ENCODE assay signal across 1 cellular context in the genomic region with DNA sequence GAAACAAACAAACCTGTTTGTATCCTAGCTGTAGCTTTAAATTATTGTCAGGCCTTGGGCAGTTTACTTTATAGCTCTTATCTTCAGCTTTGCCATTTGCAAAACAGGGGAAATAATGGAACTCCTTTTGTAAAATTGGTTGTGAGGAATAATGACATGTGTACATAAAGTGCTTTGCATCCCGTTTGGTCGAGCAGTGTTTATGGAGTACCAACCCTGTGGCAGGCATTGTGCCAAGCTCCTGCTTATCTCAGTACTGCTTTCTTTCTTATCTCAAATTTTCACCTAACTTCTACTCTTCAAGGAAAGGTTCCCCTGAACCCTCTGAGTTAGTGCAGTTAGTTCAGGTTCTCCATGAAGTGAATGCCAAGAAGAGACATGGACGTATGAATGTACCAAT.
TF ChIP-seq lines count a peak whose summit lies in the region.

No MANE protein-coding gene starts in this region.

TF ChIP-seq in GM23338, 12 proteins besides CTCF, POLR2A, EP300 and RAD21 (continued from another document):
- TF ChIP-seq, protein P1, sequence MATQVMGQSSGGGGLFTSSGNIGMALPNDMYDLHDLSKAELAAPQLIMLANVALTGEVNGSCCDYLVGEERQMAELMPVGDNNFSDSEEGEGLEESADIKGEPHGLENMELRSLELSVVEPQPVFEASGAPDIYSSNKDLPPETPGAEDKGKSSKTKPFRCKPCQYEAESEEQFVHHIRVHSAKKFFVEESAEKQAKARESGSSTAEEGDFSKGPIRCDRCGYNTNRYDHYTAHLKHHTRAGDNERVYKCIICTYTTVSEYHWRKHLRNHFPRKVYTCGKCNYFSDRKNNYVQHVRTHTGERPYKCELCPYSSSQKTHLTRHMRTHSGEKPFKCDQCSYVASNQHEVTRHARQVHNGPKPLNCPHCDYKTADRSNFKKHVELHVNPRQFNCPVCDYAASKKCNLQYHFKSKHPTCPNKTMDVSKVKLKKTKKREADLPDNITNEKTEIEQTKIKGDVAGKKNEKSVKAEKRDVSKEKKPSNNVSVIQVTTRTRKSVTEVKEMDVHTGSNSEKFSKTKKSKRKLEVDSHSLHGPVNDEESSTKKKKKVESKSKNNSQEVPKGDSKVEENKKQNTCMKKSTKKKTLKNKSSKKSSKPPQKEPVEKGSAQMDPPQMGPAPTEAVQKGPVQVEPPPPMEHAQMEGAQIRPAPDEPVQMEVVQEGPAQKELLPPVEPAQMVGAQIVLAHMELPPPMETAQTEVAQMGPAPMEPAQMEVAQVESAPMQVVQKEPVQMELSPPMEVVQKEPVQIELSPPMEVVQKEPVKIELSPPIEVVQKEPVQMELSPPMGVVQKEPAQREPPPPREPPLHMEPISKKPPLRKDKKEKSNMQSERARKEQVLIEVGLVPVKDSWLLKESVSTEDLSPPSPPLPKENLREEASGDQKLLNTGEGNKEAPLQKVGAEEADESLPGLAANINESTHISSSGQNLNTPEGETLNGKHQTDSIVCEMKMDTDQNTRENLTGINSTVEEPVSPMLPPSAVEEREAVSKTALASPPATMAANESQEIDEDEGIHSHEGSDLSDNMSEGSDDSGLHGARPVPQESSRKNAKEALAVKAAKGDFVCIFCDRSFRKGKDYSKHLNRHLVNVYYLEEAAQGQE (IDR thresholded peaks at IDR 0.05; ENCODE audit: unreplicated experiment) = no peak
- TF ChIP-seq ZNF114 (CRISPR knock-in tag; IDR thresholded peaks at IDR 0.05) (no peak), EZH2phosphoT487 (IDR thresholded peaks at IDR 0.05; ENCODE audit: unreplicated experiment) (no peak), CREB1 (CRISPR knock-in tag; IDR thresholded peaks at IDR 0.05; ENCODE audit: low read depth) (no peak), POLR2AphosphoS5 (IDR thresholded peaks at IDR 0.05; ENCODE audit: low read depth) (no peak)
